Comparison of ENCODE assay signal across 9 cellular contexts in the genomic region with DNA sequence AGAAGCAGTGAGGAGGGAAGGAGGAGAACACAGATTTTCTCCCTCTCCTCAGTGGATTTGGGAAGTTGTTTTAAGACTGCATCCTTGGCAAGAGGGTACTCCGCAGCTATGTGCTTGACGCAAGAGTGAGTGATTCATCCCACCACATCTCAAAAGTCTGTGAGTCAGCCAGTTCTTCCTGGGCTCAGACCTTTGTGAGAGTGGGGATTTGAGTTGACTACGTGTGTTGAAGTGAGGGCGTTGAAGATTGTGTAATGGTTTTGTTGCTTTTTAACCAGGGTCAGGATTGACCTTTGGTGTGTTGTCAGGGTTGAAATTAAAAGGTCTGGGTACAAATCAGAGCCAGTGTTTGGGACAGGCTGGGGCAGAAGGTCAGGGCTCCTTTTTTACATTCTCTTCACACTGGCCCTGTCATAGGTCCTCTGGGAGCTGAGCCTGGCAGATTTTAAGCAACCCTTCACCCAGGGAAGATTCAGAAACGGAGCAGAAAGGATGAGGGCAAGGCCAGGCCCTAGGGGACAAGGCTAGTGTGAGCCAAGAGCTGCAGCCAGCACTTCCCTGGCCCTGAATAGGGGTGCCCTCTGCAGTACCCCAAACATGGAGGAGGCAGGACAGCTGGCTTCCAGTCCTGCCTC. TPM values are rescaled to one million over a fixed set of nuclear protein-coding genes. Genes with fewer than 3 reads are reported as not detected.
A peak's percentile ranks its signal among the peaks of the same experiment; 100 is the strongest.
DNase-seq lines count a peak whose midpoint lies in the region; ATAC-seq and TF ChIP-seq lines count a peak whose summit lies in the region.
"Had no signal": no experiment of that assay in that cellular context is flagged by ENCODE, and none has a peak within 500 bp of the region (broad histone marks: within the 10 kb centered on the region; RNA-seq: fewer than 3 reads in every experiment).

No MANE protein-coding gene starts in this region.

- H3K27me3 ChIP-seq in HL-60 (ENCODE audit: insufficient read depth, poor library complexity, severe bottlenecking) (no peaks in the 10 kb centered on the region), MM.1S (replicated peaks; ENCODE audit: insufficient read depth, low read length) (0 out of 2 replicates have a peak, but pooled peaks cover 7% of the 10 kb centered on the region)

- no peaks in the 10 kb centered on the region for H3K9me3 ChIP-seq in MM.1S (replicated peaks; ENCODE audit: insufficient read depth, low read length)

- no peaks in the 10 kb centered on the region for H3K36me3 ChIP-seq in MM.1S (replicated peaks; ENCODE audit: insufficient read depth, low read length)

- TF ChIP-seq CTCF in HL-60 (IDR thresholded peaks at IDR 0.05; ENCODE audit: insufficient read depth, low read length) (no peak), fibroblast of pulmonary artery (IDR thresholded peaks at IDR 0.05; ENCODE audit: low read length, missing control alignments) (no peak), MM.1S (IDR thresholded peaks at IDR 0.05; ENCODE audit: low read length) (no peak)

- H3K27ac ChIP-seq in HL-60 (replicated peaks): no peak overlapping the region
- no peak overlapping the region for H3K27ac ChIP-seq in MM.1S (ENCODE audit: low read length)

- H3K9me2 ChIP-seq in MM.1S (replicated peaks; ENCODE audit: insufficient read depth, low read length): no peaks in the 10 kb centered on the region

- H3K79me2 ChIP-seq in MM.1S (ENCODE audit: low read length): no peaks in the 10 kb centered on the region

- H3K9ac ChIP-seq in MM.1S (ENCODE audit: low read length): no peak overlapping the region

- DNase-seq in HL-60 (ENCODE audit: low read depth in 1 of 2, low spot score in 1 of 2) (peak; percentile 43 to 57), fibroblast of pulmonary artery (ENCODE audit: low read depth) (peak; percentile 100), sciatic nerve (ENCODE audit: low spot score) (no peak), MM.1S (no peak)

- no peaks in the 10 kb centered on the region for H3K4me1 ChIP-seq in MM.1S (ENCODE audit: low read length)

- H3K4me3 ChIP-seq in HL-60 (replicated peaks; ENCODE audit: insufficient read depth, low read length) (no peak overlapping the region), fibroblast of pulmonary artery (replicated peaks; ENCODE audit: low read depth, low read length) (no peak overlapping the region), MM.1S (ENCODE audit: low read length) (no peak overlapping the region)

- H2AFZ ChIP-seq in MM.1S (ENCODE audit: low read length): no peak overlapping the region

- ATAC-seq in SK-N-SH treated with all-trans-retinoic acid at 6 μM for 48 hours (peak; percentile 92), sciatic nerve (peak; percentile 97), GM18858 (IDR thresholded peaks at IDR 0.05; ENCODE audit: unreplicated experiment) (no peak), HG03045 (IDR thresholded peaks at IDR 0.05; ENCODE audit: unreplicated experiment) (no peak), HG02798 (IDR thresholded peaks at IDR 0.05; ENCODE audit: poor library complexity, unreplicated experiment) (no peak)

- H4K20me1 ChIP-seq in MM.1S (ENCODE audit: insufficient read depth, low read length): no peaks in the 10 kb centered on the region

- no peaks in the 10 kb centered on the region for H3F3A ChIP-seq in MM.1S (ENCODE audit: insufficient read depth, low read length)

- intact Hi-C loops in sciatic nerve (cut with DNase I): no loop called here

- no peak overlapping the region for H3K4me2 ChIP-seq in MM.1S (ENCODE audit: low read depth, low read length)

TF ChIP-seq in SK-N-SH treated with all-trans-retinoic acid at 6 μM for 48 hours, 23 proteins besides CTCF, POLR2A, EP300 and RAD21:
- no peak for TF ChIP-seq ISL1 (CRISPR knock-in tag; IDR thresholded peaks at IDR 0.05)
- no peak for TF ChIP-seq TCF4 (CRISPR knock-in tag; IDR thresholded peaks at IDR 0.05; ENCODE audit: borderline replicate concordance)
- TF ChIP-seq CSDC2 (CRISPR knock-in tag; IDR thresholded peaks at IDR 0.05): no peak
- 0 out of 2 replicates have a peak, but pooled peaks have one; percentile 33 for TF ChIP-seq ZFP3 (CRISPR knock-in tag; IDR thresholded peaks at IDR 0.05)
- TF ChIP-seq CSRNP3 (CRISPR knock-in tag; IDR thresholded peaks at IDR 0.05): no peak
- peak; percentile 10; the same call in 1 of the 2 replicates for TF ChIP-seq TOX (CRISPR knock-in tag; IDR thresholded peaks at IDR 0.05; ENCODE audit: borderline replicate concordance)

RNA-seq across cellular contexts. Expression of gene C11orf86, which starts 4.2 kb away (rescaled TPM):
- not detected for total RNA-seq in sciatic nerve
- total RNA-seq: lower leg skin had no signal

RNA-seq across cellular contexts. Expression of gene PC, which starts 12.7 kb away (rescaled TPM):
- 103 TPM for total RNA-seq in sciatic nerve

RNA-seq across cellular contexts. Expression of gene SYT12, which starts 52.0 kb away (rescaled TPM):
- total RNA-seq in sciatic nerve: 0.71 TPM

Comparison
In these comparisons a context has a peak if more than half of its experiments do, and no peak if none do; other contexts are left out.
1. DNase-seq: peak in HL-60 (2 of 2) and fibroblast of pulmonary artery (single experiment); none in sciatic nerve (single experiment) and MM.1S (single experiment).
2. ATAC-seq: peak in SK-N-SH treated with all-trans-retinoic acid at 6 μM for 48 hours (single experiment) and sciatic nerve (single experiment); none in GM18858 (single experiment), HG03045 (single experiment) and HG02798 (single experiment).